8 cellular contexts compared by ENCODE assay signal in the genomic region with DNA sequence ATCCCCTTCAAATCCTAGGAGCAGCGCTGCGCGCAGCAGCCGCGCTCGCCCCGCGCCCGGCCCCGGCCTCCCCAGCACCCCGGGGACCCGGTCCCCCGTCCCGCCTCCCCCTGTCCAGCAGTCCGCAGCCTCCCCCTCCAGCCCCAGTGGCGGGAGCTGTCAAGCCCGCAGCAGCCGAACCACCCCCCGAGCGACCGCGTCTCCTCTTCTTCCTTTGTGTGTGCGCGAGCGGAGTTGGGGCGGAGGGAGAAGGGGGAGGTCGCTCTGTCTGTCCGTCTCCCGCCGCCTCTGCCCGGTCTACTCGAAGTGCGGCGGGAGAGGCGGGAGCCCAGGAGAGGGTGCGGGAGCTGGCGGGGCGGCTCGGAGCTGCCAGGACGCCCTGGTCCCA. TPM values are rescaled to one million over a fixed set of nuclear protein-coding genes. Genes with fewer than 3 reads are reported as not detected.
DNase-seq lines count a peak whose midpoint lies in the region; ATAC-seq, FAIRE-seq and TF ChIP-seq lines count a peak whose summit lies in the region.

No MANE protein-coding gene starts in this region.

- peak overlapping the region; percentile 89 for H3K4me2 ChIP-seq in HepG2 (ENCODE audit: low read depth, low read length)

- H3K4me1 Mint-ChIP-seq in CD4-positive, alpha-beta T cell (ENCODE audit: low read depth) = peaks cover 17% of the 10 kb centered on the region
- H3K4me1 Mint-ChIP-seq in IgD-negative memory B cell = peaks cover 5 to 27% (median 12%) of the 10 kb centered on the region in 3 donors

- no peak for DNase-seq in CD4-positive, alpha-beta T cell
- DNase-seq in breast epithelium (ENCODE audit: low spot score in 2 of 2) (no peak), HepG2 (ENCODE audit: low spot score) (no peak), testis (peak; percentile 37), HCEC 1CT (no peak)

- no peak for ATAC-seq in CD4-positive, alpha-beta T cell (ENCODE audit: poor library complexity)
- peak; percentile 51 for ATAC-seq in HepG2
- no peak for ATAC-seq in GM21367 (IDR thresholded peaks at IDR 0.05; ENCODE audit: unreplicated experiment)
- no peak for ATAC-seq in HG02678 (IDR thresholded peaks at IDR 0.05; ENCODE audit: unreplicated experiment)

- no peak for TF ChIP-seq CTCF in CD4-positive, alpha-beta T cell (IDR thresholded peaks at IDR 0.05)
- TF ChIP-seq CTCF in breast epithelium (IDR thresholded peaks at IDR 0.05) = no peak
- no peak for TF ChIP-seq CTCF in HepG2 (CRISPR knock-in tag; IDR thresholded peaks at IDR 0.05)
- no peak for TF ChIP-seq CTCF in testis (IDR thresholded peaks at IDR 0.05)

- POLR2A ChIA-PET in CD4-positive, alpha-beta T cell (lab: Charles Lee) = no interaction called here
- POLR2A ChIA-PET in HepG2 (lab: Yijun Ruan, JAX) = interaction anchor here (0.6 to 5.9 kb wide), 10 partner anchors 11 to 110 kb away, joined by 3 to 42 read pairs (median 4); partner anchors contain the start of gene CPVL

- CTCF ChIA-PET in CD4-positive, alpha-beta T cell (lab: Charles Lee) = no interaction called here
- CTCF ChIA-PET in HepG2 (lab: Yijun Ruan, JAX; ENCODE audit: low intra/inter-chr PET ratio, low total read pairs) = no interaction called here

- no peaks in the 10 kb centered on the region for H4K20me1 ChIP-seq in HepG2 (ENCODE audit: insufficient read depth, low read length)

- H2AFZ ChIP-seq in HepG2 (ENCODE audit: low read length) = no peak overlapping the region

- no peak for TF ChIP-seq RAD21 in HepG2 (CRISPR knock-in tag; IDR thresholded peaks at IDR 0.05)

- H3K9ac ChIP-seq in HepG2 (ENCODE audit: insufficient read depth, low read depth, low read length) = peak overlapping the region; percentile 91

- in situ Hi-C loops in HepG2 (cut with HindIII; ENCODE audit: extremely low pct_ligation_motif_present, low pct_unique_long_range_greater_than_20kb) = loop anchor here (5.0 kb wide), 1 partner anchor 143 kb away; no protein-coding TSS in a partner anchor

- peaks cover 32% of the 10 kb centered on the region for H3K27me3 ChIP-seq in CD4-positive, alpha-beta T cell (ENCODE audit: control insufficient read depth, insufficient read depth, low read length)
- H3K27me3 ChIP-seq in breast epithelium = peaks cover 0 to 12% of the 10 kb centered on the region in 2 donors
- H3K27me3 ChIP-seq in HepG2 (ENCODE audit: control insufficient read depth in 1 of 2, insufficient read depth in 2 of 2, low read length in 2 of 2) = no peaks in the 10 kb centered on the region; a peak in 1 of 5 replicates
- H3K27me3 ChIP-seq in testis = no peaks in the 10 kb centered on the region

- no peaks in the 10 kb centered on the region for H3K4me1 ChIP-seq in breast epithelium
- H3K4me1 ChIP-seq in HepG2 (ENCODE audit: insufficient read depth, low read length) = peaks cover 80% of the 10 kb centered on the region
- peaks cover 5% of the 10 kb centered on the region for H3K4me1 ChIP-seq in testis

- FAIRE-seq in HepG2 (lab: Jason Lieb, UNC) = no peak

- intact Hi-C loops in CD4-positive, alpha-beta T cell (cut with DNase I, micrococcal nuclease) = loop anchor here (5.0 kb wide), 2 partner anchors 153 to 267 kb away; no protein-coding TSS in a partner anchor
- intact Hi-C loops in breast epithelium (cut with DNase I; ENCODE audit: low total_unique reads) (no loop called here), HepG2 (cut with micrococcal nuclease; ENCODE audit: unreplicated experiment) (loop anchor here (5.0 kb wide), 4 partner anchors 33 to 748 kb away; no protein-coding TSS in a partner anchor), testis (cut with DNase I; ENCODE audit: low total_unique reads) (no loop called here)

- no peaks in the 10 kb centered on the region for H3K36me3 Mint-ChIP-seq in CD4-positive, alpha-beta T cell (ENCODE audit: low read depth)
- H3K36me3 Mint-ChIP-seq in IgD-negative memory B cell = no peaks in the 10 kb centered on the region

- no peaks in the 10 kb centered on the region for H3K9me3 Mint-ChIP-seq in CD4-positive, alpha-beta T cell
- no peaks in the 10 kb centered on the region for H3K9me3 Mint-ChIP-seq in IgD-negative memory B cell

- H3K36me3 ChIP-seq in breast epithelium (no peaks in the 10 kb centered on the region), HepG2 (replicated peaks in 1 of 2; ENCODE audit: control insufficient read depth in 1 of 2, insufficient read depth in 2 of 2, low read length in 2 of 2) (no peaks in the 10 kb centered on the region), testis (ENCODE audit: low read depth, missing control alignments) (no peaks in the 10 kb centered on the region)

- no peaks in the 10 kb centered on the region for H3K9me3 ChIP-seq in CD4-positive, alpha-beta T cell (ENCODE audit: control insufficient read depth, low read length)
- H3K9me3 ChIP-seq in breast epithelium (no peaks in the 10 kb centered on the region), HepG2 (ENCODE audit: low read length) (no peaks in the 10 kb centered on the region), testis (no peaks in the 10 kb centered on the region)

- H3K4me3 Mint-ChIP-seq in CD4-positive, alpha-beta T cell = peak overlapping the region; percentile 81
- H3K4me3 Mint-ChIP-seq in IgD-negative memory B cell = peak overlapping the region; percentile 56 to 87 (median 74)

- TF ChIP-seq EP300 in HepG2 (IDR thresholded peaks at IDR 0.05; ENCODE audit: low read depth in 2 of 2, low read length in 2 of 2) (no peak), HepG2 (CRISPR knock-in tag; IDR thresholded peaks at IDR 0.05; ENCODE audit: borderline replicate concordance) (no peak)

- no peak overlapping the region for H3K27ac ChIP-seq in CD4-positive, alpha-beta T cell (ENCODE audit: low read depth, low read length)
- H3K27ac ChIP-seq in breast epithelium (peak overlapping the region; percentile 16 to 56), HepG2 (ENCODE audit: extremely low read length, insufficient read depth, low read length) (peak overlapping the region; percentile 88), testis (peak overlapping the region in 1 of 2 donors; percentile 53)

- H3K27ac Mint-ChIP-seq in CD4-positive, alpha-beta T cell = peak overlapping the region; percentile 41
- H3K27ac Mint-ChIP-seq in IgD-negative memory B cell = no peak overlapping the region

- WGBS in HepG2 (ENCODE audit: low lambda C conversion rate) = no CpG with 5 or more reads among the region's 40 CpGs
- WGBS in testis, 2 donors = 3% methylated on average over 25 of the region's 40 CpGs; no CpG with 5 or more reads in 1 of the 2 donors

- TSS peak; percentile 82 for BruUV-seq in HepG2 (replicated peaks; lab: Mats Ljungman, UMichigan)

- H3K4me3 ChIP-seq in breast epithelium = peak overlapping the region; percentile 62 to 70 (median 70)
- peak overlapping the region; percentile 92 to 98 (median 98) for H3K4me3 ChIP-seq in HepG2 (replicated peaks in 1 of 3; ENCODE audit: insufficient read depth in 1 of 3, low read depth in 2 of 3, low read length in 3 of 3)
- H3K4me3 ChIP-seq in testis = peak overlapping the region; percentile 56 to 78

- no peak for TF ChIP-seq POLR2A in breast epithelium (IDR thresholded peaks at IDR 0.05)
- TF ChIP-seq POLR2A in HepG2 (IDR thresholded peaks at IDR 0.05; ENCODE audit: insufficient read depth in 1 of 2, low read depth in 2 of 2, low read length in 2 of 2) = no peak; a peak in 1 of 4 replicates
- TF ChIP-seq POLR2A in testis (IDR thresholded peaks at IDR 0.05) = no peak

- peaks cover 54% of the 10 kb centered on the region for H3K79me2 ChIP-seq in HepG2 (ENCODE audit: insufficient read depth, low read length)

- peaks cover 59% of the 10 kb centered on the region for H3K27me3 Mint-ChIP-seq in CD4-positive, alpha-beta T cell
- peaks cover 42% of the 10 kb centered on the region for H3K27me3 Mint-ChIP-seq in IgD-negative memory B cell

RNA-seq across cellular contexts. Expression of gene CHN2, which starts 0.4 kb away (rescaled TPM):
- total RNA-seq in CD4-positive, alpha-beta T cell = 1 to 10 TPM; 2.1 to 3.5 TPM
- polyA plus RNA-seq in IgD-negative memory B cell (3.0 TPM), HepG2 (2011; rRNA removed) (21.7 and 30.5 TPM in 2 replicates), testis (ENCODE audit: insufficient read depth, low read depth, low replicate concordance) (8.6 TPM)
- total RNA-seq in breast epithelium (10 to 100 TPM in 1 of 3 donors, 1 to 10 TPM in 2; 6.3 to 17.1 (median 7.9) TPM), HepG2 (2016; rRNA removed; fragmentation: Illumina TruSeq; extraction: Trizol) (23.5 and 28.6 TPM in 2 replicates), testis (10 to 100 TPM; 15.1 to 27.4 TPM)
- 15.0 and 15.4 TPM in 2 replicates for total RNA-seq in HepG2 (2016; cell fraction: cytosol; rRNA removed; fragmentation: Illumina TruSeq; extraction: Trizol; ENCODE audit: low read depth)
- total RNA-seq in HepG2 (2016; cell fraction: insoluble cytoplasmic fraction; rRNA removed; fragmentation: Illumina TruSeq; extraction: Trizol) = 22.0 and 23.2 TPM in 2 replicates
- total RNA-seq in HepG2 (2016; cell fraction: membrane; rRNA removed; fragmentation: Illumina TruSeq; extraction: Trizol) = 19.9 and 22.8 TPM in 2 replicates
- 29.6 and 33.8 TPM in 2 replicates for total RNA-seq in HepG2 (2016; cell fraction: nucleus; rRNA removed; fragmentation: Illumina TruSeq; extraction: Trizol)
- polyA plus RNA-seq in HepG2 (2011; cell fraction: cytosol; rRNA removed) = 15.7 and 19.8 TPM in 2 replicates
- polyA plus RNA-seq in HepG2 (2011; cell fraction: nucleus; rRNA removed) = 16.7 and 17.0 TPM in 2 replicates
- polyA plus RNA-seq in HepG2 (2012) = 22.4 and 41.2 TPM in 2 replicates
- 10.8 and 11.3 TPM in 2 replicates for polyA plus RNA-seq in HepG2 (2016; cell fraction: cytosol; fragmentation: Illumina TruSeq; extraction: Trizol; ENCODE audit: low read depth)
- 23.9 and 24.0 TPM in 2 replicates for polyA plus RNA-seq in HepG2 (2016; cell fraction: insoluble cytoplasmic fraction; fragmentation: Illumina TruSeq; extraction: Trizol; ENCODE audit: low read depth)
- 15.8 and 19.6 TPM in 2 replicates for polyA plus RNA-seq in HepG2 (2016; cell fraction: membrane; fragmentation: Illumina TruSeq; extraction: Trizol; ENCODE audit: low read depth)
- polyA plus RNA-seq in HepG2 (2016; cell fraction: nucleus; fragmentation: Illumina TruSeq; extraction: Trizol; ENCODE audit: insufficient read depth, low read depth) = 21.1 and 21.8 TPM in 2 replicates
- 9.7 and 45.6 TPM in 2 replicates for polyA minus RNA-seq in HepG2 (2011; rRNA and poly(A)+ RNA removed; ENCODE audit: low replicate concordance)
- 20.1 and 25.7 TPM in 2 replicates for polyA minus RNA-seq in HepG2 (2011; cell fraction: cytosol; rRNA and poly(A)+ RNA removed)
- polyA minus RNA-seq in HepG2 (2011; cell fraction: nucleus; rRNA and poly(A)+ RNA removed) = 96.8 and 105 TPM in 2 replicates

RNA-seq across cellular contexts. Expression of gene CPVL, which starts 47.9 kb away (rescaled TPM):
- 1 to 10 TPM; 3.8 to 4.5 TPM for total RNA-seq in CD4-positive, alpha-beta T cell
- polyA plus RNA-seq in IgD-negative memory B cell (1.6 TPM), HepG2 (2011; rRNA removed) (265 and 294 TPM in 2 replicates), testis (ENCODE audit: insufficient read depth, low read depth, low replicate concordance) (55.1 TPM)
- total RNA-seq in breast epithelium (10 to 100 TPM; 11.4 to 44.2 (median 13.4) TPM), HepG2 (2016; rRNA removed; fragmentation: Illumina TruSeq; extraction: Trizol) (30.7 and 59.2 TPM in 2 replicates), testis (10 to 100 TPM; 26.6 to 51.1 TPM)
- 4.3 and 6.2 TPM in 2 replicates for total RNA-seq in HepG2 (2016; cell fraction: cytosol; rRNA removed; fragmentation: Illumina TruSeq; extraction: Trizol; ENCODE audit: low read depth)
- total RNA-seq in HepG2 (2016; cell fraction: insoluble cytoplasmic fraction; rRNA removed; fragmentation: Illumina TruSeq; extraction: Trizol) = 31.2 and 60.0 TPM in 2 replicates
- 7.0 and 7.3 TPM in 2 replicates for total RNA-seq in HepG2 (2016; cell fraction: membrane; rRNA removed; fragmentation: Illumina TruSeq; extraction: Trizol)
- total RNA-seq in HepG2 (2016; cell fraction: nucleus; rRNA removed; fragmentation: Illumina TruSeq; extraction: Trizol) = 49.3 and 53.0 TPM in 2 replicates
- 146 and 189 TPM in 2 replicates for polyA plus RNA-seq in HepG2 (2011; cell fraction: cytosol; rRNA removed)
- 43.3 and 47.4 TPM in 2 replicates for polyA plus RNA-seq in HepG2 (2011; cell fraction: nucleus; rRNA removed)
- polyA plus RNA-seq in HepG2 (2012) = 82.4 and 104 TPM in 2 replicates
- polyA plus RNA-seq in HepG2 (2016; cell fraction: cytosol; fragmentation: Illumina TruSeq; extraction: Trizol; ENCODE audit: low read depth) = 4.6 and 4.9 TPM in 2 replicates
- 25.0 and 26.5 TPM in 2 replicates for polyA plus RNA-seq in HepG2 (2016; cell fraction: insoluble cytoplasmic fraction; fragmentation: Illumina TruSeq; extraction: Trizol; ENCODE audit: low read depth)
- 4.6 and 5.3 TPM in 2 replicates for polyA plus RNA-seq in HepG2 (2016; cell fraction: membrane; fragmentation: Illumina TruSeq; extraction: Trizol; ENCODE audit: low read depth)
- 57.7 and 58.9 TPM in 2 replicates for polyA plus RNA-seq in HepG2 (2016; cell fraction: nucleus; fragmentation: Illumina TruSeq; extraction: Trizol; ENCODE audit: insufficient read depth, low read depth)
- 27.4 and 324 TPM in 2 replicates for polyA minus RNA-seq in HepG2 (2011; rRNA and poly(A)+ RNA removed; ENCODE audit: low replicate concordance)
- 112 and 141 TPM in 2 replicates for polyA minus RNA-seq in HepG2 (2011; cell fraction: cytosol; rRNA and poly(A)+ RNA removed)
- polyA minus RNA-seq in HepG2 (2011; cell fraction: nucleus; rRNA and poly(A)+ RNA removed) = 56.5 and 70.9 TPM in 2 replicates

Comparison
In these comparisons a context has a peak if more than half of its experiments do, and no peak if none do; other contexts are left out.
1. intact Hi-C loops: an anchor here in CD4-positive, alpha-beta T cell (5.0 kb wide) and HepG2 (5.0 kb wide); none called in breast epithelium and testis.